Comparison of ENCODE assay signal across 37 cellular contexts in the genomic region with DNA sequence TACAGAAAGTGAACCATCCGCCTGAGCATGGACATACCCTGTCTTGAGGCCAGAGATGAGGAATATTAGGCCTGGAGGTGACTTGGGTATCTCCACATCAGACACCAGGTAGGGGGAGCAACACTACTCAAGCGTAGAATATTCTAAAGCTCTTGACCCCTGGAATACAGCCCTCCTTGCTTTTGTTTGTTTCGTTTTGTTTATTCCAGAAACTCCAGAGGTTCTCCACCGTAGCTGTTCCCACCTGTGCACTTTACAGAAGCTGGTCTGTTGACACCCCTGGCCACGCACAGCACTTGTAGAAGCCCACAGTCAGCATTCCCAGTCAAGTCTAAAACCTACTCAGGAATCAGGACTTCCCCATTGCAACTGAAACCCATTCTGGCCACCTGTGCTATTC.
"Had no signal": no experiment of that assay in that cellular context is flagged by ENCODE, and none has a peak within 500 bp of the region (broad histone marks: within the 10 kb centered on the region; RNA-seq: fewer than 3 reads in every experiment).

No MANE protein-coding gene starts in this region.

- H3K27ac ChIP-seq: adrenal gland, body of pancreas, breast epithelium, cardiac muscle cell, coronary artery, esophagus muscularis mucosa, foreskin keratinocyte, gastrocnemius medialis, heart left ventricle, WERI-Rb-1 had no signal

- H3K9me3 ChIP-seq: adrenal gland, body of pancreas, breast epithelium, esophagus muscularis mucosa, gastrocnemius medialis had no signal

- H3K27ac Mint-ChIP-seq: activated B cell treated with CpG ODN at 0.5 μM for 24 hours; activated CD8-positive, alpha-beta T cell treated with anti-CD3 and anti-CD28 coated beads for 36 hours; activated naive CD4-positive, alpha-beta T cell treated with anti-CD3 and anti-CD28 coated beads for 36 hours; activated naive CD4-positive, alpha-beta T cell treated with anti-CD3 and anti-CD28 coated beads, Interleukin-2, amount 50 U/mL, for 24 hours; activated naive CD8-positive, alpha-beta T cell treated with anti-CD3 and anti-CD28 coated beads for 36 hours; activated naive CD8-positive, alpha-beta T cell treated with anti-CD3 and anti-CD28 coated beads, Interleukin-2, amount 50 U/mL, for 24 hours; activated T-helper 2 cell treated with anti-CD3 and anti-CD28 coated beads, Interferon-gamma antibody, Interleukin-2, Interleukin-4, amounts not matched to agents 10 μg/mL and 5 μg/mL and 100 μg/mL, durations not matched to agents 14 hours and 24 hours and 36 hours; effector memory CD8-positive, alpha-beta T cell; T-helper 17 cell; T-helper 2 cell treated with Interferon-gamma antibody and Interleukin-4, amounts not matched to agents 5 μg/mL and 100 μg/mL, for 36 hours had no signal

- H3K9me3 Mint-ChIP-seq: activated CD8-positive, alpha-beta T cell treated with anti-CD3 and anti-CD28 coated beads for 36 hours; activated naive CD4-positive, alpha-beta T cell treated with anti-CD3 and anti-CD28 coated beads, Interleukin-2, amount 50 U/mL, for 24 hours; activated T-cell treated with anti-CD3 and anti-CD28 coated beads, Interleukin-2, amount 50 U/mL, for 4 hours had no signal

- H3K36me3 Mint-ChIP-seq: activated naive CD4-positive, alpha-beta T cell treated with anti-CD3 and anti-CD28 coated beads, Interleukin-2, amount 50 U/mL, for 24 hours; activated naive CD8-positive, alpha-beta T cell treated with anti-CD3 and anti-CD28 coated beads for 36 hours had no signal

- H3K36me3 ChIP-seq: adrenal gland, breast epithelium, cardiac muscle cell, esophagus muscularis mucosa, gastrocnemius medialis, heart left ventricle, WERI-Rb-1 had no signal

- H3K27me3 Mint-ChIP-seq: activated B cell treated with CpG ODN at 0.5 μM for 24 hours; activated CD8-positive, alpha-beta T cell treated with anti-CD3 and anti-CD28 coated beads for 36 hours; activated naive CD8-positive, alpha-beta T cell treated with anti-CD3 and anti-CD28 coated beads for 36 hours; activated naive CD8-positive, alpha-beta T cell treated with anti-CD3 and anti-CD28 coated beads, Interleukin-2, amount 50 U/mL, for 24 hours; effector memory CD8-positive, alpha-beta T cell had no signal

- H3K27me3 ChIP-seq: adrenal gland, body of pancreas, breast epithelium, cardiac muscle cell, esophagus muscularis mucosa, foreskin keratinocyte, gastrocnemius medialis, heart left ventricle had no signal

- ATAC-seq: activated CD4-positive, CD25-positive, alpha-beta regulatory T cell treated with anti-CD3 and anti-CD28 coated beads, Interleukin-2, amount 50 U/mL, for 24 hours; activated CD8-positive, alpha-beta T cell treated with anti-CD3 and anti-CD28 coated beads for 36 hours; activated naive CD8-positive, alpha-beta T cell treated with anti-CD3 and anti-CD28 coated beads, Interleukin-2, amount 50 U/mL, for 24 hours; activated T-cell treated with anti-CD3 and anti-CD28 coated beads, Interleukin-2, amount 50 U/mL, for 4 hours; body of pancreas; effector memory CD8-positive, alpha-beta T cell; foreskin keratinocyte; gastrocnemius medialis; heart left ventricle; T-helper 17 cell had no signal

- H3K4me3 Mint-ChIP-seq: activated B cell treated with CpG ODN at 0.5 μM for 24 hours; activated CD8-positive, alpha-beta T cell treated with anti-CD3 and anti-CD28 coated beads for 36 hours; activated naive CD4-positive, alpha-beta T cell treated with anti-CD3 and anti-CD28 coated beads for 36 hours; activated naive CD4-positive, alpha-beta T cell treated with anti-CD3 and anti-CD28 coated beads, Interleukin-2, amount 50 U/mL, for 24 hours; activated naive CD8-positive, alpha-beta T cell treated with anti-CD3 and anti-CD28 coated beads for 36 hours; activated naive CD8-positive, alpha-beta T cell treated with anti-CD3 and anti-CD28 coated beads, Interleukin-2, amount 50 U/mL, for 24 hours; activated T-cell treated with anti-CD3 and anti-CD28 coated beads, Interleukin-2, amount 50 U/mL, for 4 hours; effector memory CD8-positive, alpha-beta T cell; T-helper 17 cell; T-helper 2 cell treated with Interferon-gamma antibody and Interleukin-4, amounts not matched to agents 5 μg/mL and 100 μg/mL, for 36 hours had no signal

- H3K4me1 ChIP-seq: adrenal gland, body of pancreas, breast epithelium, esophagus muscularis mucosa, foreskin keratinocyte, gastrocnemius medialis, heart left ventricle had no signal

- DNase-seq: activated B cell treated with CpG ODN at 0.5 μM for 24 hours; activated CD4-positive, alpha-beta T cell treated with anti-CD3 and anti-CD28 coated beads for 48 hours; activated CD4-positive, alpha-beta T cell treated with anti-CD3 and anti-CD28 coated beads, Interleukin-2, amount 50 U/mL, for 1 hour; activated CD4-positive, alpha-beta T cell treated with anti-CD3 and anti-CD28 coated beads, Interleukin-2, amount 50 U/mL, for 48 hours; activated CD8-positive, alpha-beta memory T cell treated with anti-CD3 and anti-CD28 coated beads for 24 hours; activated CD8-positive, alpha-beta T cell treated with anti-CD3 and anti-CD28 coated beads for 36 hours; activated effector memory CD4-positive, alpha-beta T cell treated with anti-CD3 and anti-CD28 coated beads, Interleukin-2, amount 50 U/mL, for 16 hours; activated naive CD4-positive, alpha-beta T cell treated with anti-CD3 and anti-CD28 coated beads for 36 hours; activated naive CD8-positive, alpha-beta T cell treated with anti-CD3 and anti-CD28 coated beads for 36 hours; activated naive CD8-positive, alpha-beta T cell treated with anti-CD3 and anti-CD28 coated beads, Interleukin-2, amount 50 U/mL, for 24 hours; activated T-cell treated with anti-CD3 and anti-CD28 coated beads, Interleukin-2, amount 50 U/mL, for 4 hours; adrenal gland; amygdala; aorta; body of pancreas; central memory CD4-positive, alpha-beta T cell; cerebellar nuclear complex; dermis blood vessel endothelial cell; effector CD4-positive, alpha-beta T cell; effector memory CD8-positive, alpha-beta T cell; erythroblast; foreskin keratinocyte; gastrocnemius medialis; glutamatergic neuron; heart left ventricle; T-helper 1 cell; T-helper 17 cell; T1000; WERI-Rb-1 had no signal

- H3K4me1 Mint-ChIP-seq: activated B cell treated with CpG ODN at 0.5 μM for 24 hours; activated naive CD4-positive, alpha-beta T cell treated with anti-CD3 and anti-CD28 coated beads, Interleukin-2, amount 50 U/mL, for 24 hours; activated naive CD8-positive, alpha-beta T cell treated with anti-CD3 and anti-CD28 coated beads for 36 hours; activated naive CD8-positive, alpha-beta T cell treated with anti-CD3 and anti-CD28 coated beads, Interleukin-2, amount 50 U/mL, for 24 hours; T-helper 17 cell had no signal

- H3K4me3 ChIP-seq: adrenal gland, body of pancreas, breast epithelium, cardiac muscle cell, coronary artery, esophagus muscularis mucosa, gastrocnemius medialis, heart left ventricle had no signal
